Comparison of ENCODE assay signal across 11 cellular contexts in the genomic region with DNA sequence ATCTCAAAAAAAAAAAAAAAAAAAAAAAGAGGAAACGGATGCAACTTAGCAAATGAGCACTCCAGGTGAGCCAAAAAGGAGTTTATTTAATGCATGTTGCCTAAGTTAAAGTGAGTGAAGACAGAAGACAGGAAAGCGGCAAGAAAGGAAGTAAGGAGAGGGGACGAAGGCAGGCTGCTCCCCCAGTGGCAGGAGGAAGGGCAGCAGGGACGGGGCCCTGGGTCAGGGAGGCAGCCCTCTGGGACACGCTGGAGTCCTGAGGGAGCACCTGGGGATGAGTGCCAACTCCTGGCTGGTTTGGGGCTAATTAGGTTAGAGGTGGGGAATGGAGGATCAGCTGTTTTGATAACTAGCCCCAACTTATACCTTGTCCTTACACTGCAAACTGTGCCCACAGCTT. TPM values are rescaled to one million over a fixed set of nuclear protein-coding genes. Genes with fewer than 3 reads are reported as not detected.
A peak's percentile ranks its signal among the peaks of the same experiment; 100 is the strongest.
DNase-seq lines count a peak whose midpoint lies in the region; ATAC-seq and TF ChIP-seq lines count a peak whose summit lies in the region.
"Had no signal": no experiment of that assay in that cellular context is flagged by ENCODE, and none has a peak within 500 bp of the region (broad histone marks: within the 10 kb centered on the region; RNA-seq: fewer than 3 reads in every experiment).

No MANE protein-coding gene starts in this region.

- 0 out of 2 replicates have a peak, but pooled peaks cover 3% of the 10 kb centered on the region for H3F3A ChIP-seq in Loucy (ENCODE audit: low read depth)

- peaks cover 25% of the 10 kb centered on the region for H3K4me1 Mint-ChIP-seq in WTC11
- H3K4me1 Mint-ChIP-seq in naive thymus-derived CD4-positive, alpha-beta T cell = peaks cover 0 to 25% (median 0%) of the 10 kb centered on the region in 7 donors
- H3K4me1 Mint-ChIP-seq in activated CD8-positive, alpha-beta T cell treated with anti-CD3 and anti-CD28 coated beads, Interleukin-2, amount 10 ng/mL, durations not matched to agents 7 days and 5 days (ENCODE audit: low read depth) = peaks cover 18% of the 10 kb centered on the region

- H3K4me3 Mint-ChIP-seq in WTC11 = no peak overlapping the region
- no peak overlapping the region for H3K4me3 Mint-ChIP-seq in naive thymus-derived CD4-positive, alpha-beta T cell
- no peak overlapping the region for H3K4me3 Mint-ChIP-seq in activated CD8-positive, alpha-beta T cell treated with anti-CD3 and anti-CD28 coated beads, Interleukin-2, amount 10 ng/mL, durations not matched to agents 7 days and 5 days

- H4K20me1 ChIP-seq in Loucy (ENCODE audit: insufficient read depth, low read length, poor library complexity, severe bottlenecking) = no peaks in the 10 kb centered on the region

- no peaks in the 10 kb centered on the region for H3K36me3 ChIP-seq in Loucy (ENCODE audit: insufficient read depth, low read length)
- H3K36me3 ChIP-seq in naive thymus-derived CD4-positive, alpha-beta T cell (ENCODE audit: control insufficient read depth in 2 of 3, insufficient read depth in 3 of 3, low read length in 3 of 3) = no peaks in the 10 kb centered on the region
- no peaks in the 10 kb centered on the region for H3K36me3 ChIP-seq in vagina
- H3K36me3 ChIP-seq: thoracic aorta had no signal

- H3K79me2 ChIP-seq in Loucy (ENCODE audit: insufficient read depth, low read length) = no peaks in the 10 kb centered on the region

- peak overlapping the region; percentile 1 for H3K4me2 ChIP-seq in Loucy (ENCODE audit: low read depth, low read length, poor library complexity, severe bottlenecking)

- H3K4me1 ChIP-seq in Loucy (ENCODE audit: insufficient read depth, low read length, poor library complexity, severe bottlenecking) = peaks cover 11% of the 10 kb centered on the region
- H3K4me1 ChIP-seq in naive thymus-derived CD4-positive, alpha-beta T cell (ENCODE audit: control insufficient read depth in 2 of 2, insufficient read depth in 2 of 2, low read length in 2 of 2) = no peaks in the 10 kb centered on the region
- H3K4me1 ChIP-seq in vagina = no peaks in the 10 kb centered on the region

- H3K9me3 Mint-ChIP-seq in WTC11 = no peaks in the 10 kb centered on the region
- H3K9me3 Mint-ChIP-seq in naive thymus-derived CD4-positive, alpha-beta T cell = no peaks in the 10 kb centered on the region
- no peaks in the 10 kb centered on the region for H3K9me3 Mint-ChIP-seq in activated CD8-positive, alpha-beta T cell treated with anti-CD3 and anti-CD28 coated beads, Interleukin-2, amount 10 ng/mL, durations not matched to agents 7 days and 5 days (ENCODE audit: insufficient read depth)

- no peak overlapping the region for H3K4me3 ChIP-seq in GM12864 (ENCODE audit: low read depth, low read length)
- H3K4me3 ChIP-seq in Loucy (ENCODE audit: low read length, poor library complexity, severe bottlenecking) = no peak overlapping the region
- H3K4me3 ChIP-seq in naive thymus-derived CD4-positive, alpha-beta T cell (ENCODE audit: low read length) = no peak overlapping the region
- no peak overlapping the region for H3K4me3 ChIP-seq in vagina
- H3K4me3 ChIP-seq: thoracic aorta had no signal

- H3K9ac ChIP-seq in Loucy (ENCODE audit: low read depth, low read length, poor library complexity, severe bottlenecking) = no peak overlapping the region

- peaks cover 7% of the 10 kb centered on the region for H3K27me3 Mint-ChIP-seq in WTC11 (ENCODE audit: low read depth)
- H3K27me3 Mint-ChIP-seq in naive thymus-derived CD4-positive, alpha-beta T cell = peaks cover 0 to 3% (median 0%) of the 10 kb centered on the region in 5 donors
- no peaks in the 10 kb centered on the region for H3K27me3 Mint-ChIP-seq in activated CD8-positive, alpha-beta T cell treated with anti-CD3 and anti-CD28 coated beads, Interleukin-2, amount 10 ng/mL, durations not matched to agents 7 days and 5 days (ENCODE audit: low read depth)

- TF ChIP-seq POLR2A in vagina (IDR thresholded peaks at IDR 0.05) = no peak

- intact Hi-C loops in naive thymus-derived CD4-positive, alpha-beta T cell (cut with micrococcal nuclease) = loop anchor here in 1 of 2 donors (10.0 kb wide), 1 partner anchor 941 kb away; no protein-coding TSS in a partner anchor
- intact Hi-C loops in vagina (cut with DNase I) = no loop called here

- no peaks in the 10 kb centered on the region for H3K9me2 ChIP-seq in Loucy (replicated peaks; ENCODE audit: low read depth, low read length)

- peak; percentile 66 for ATAC-seq in WTC11
- ATAC-seq in naive thymus-derived CD4-positive, alpha-beta T cell = peak; percentile 32
- ATAC-seq in activated CD8-positive, alpha-beta T cell treated with anti-CD3 and anti-CD28 coated beads, Interleukin-2, amount 10 ng/mL, durations not matched to agents 7 days and 5 days = no peak
- no peak for ATAC-seq in HG02798 (IDR thresholded peaks at IDR 0.05; ENCODE audit: poor library complexity, unreplicated experiment)
- no peak for ATAC-seq in HG03045 (IDR thresholded peaks at IDR 0.05; ENCODE audit: unreplicated experiment)

- TF ChIP-seq CTCF in GM12864 (IDR thresholded peaks at IDR 0.05; ENCODE audit: low read depth, low read length, missing control alignments) (peak; percentile 54), Loucy (conservative IDR thresholded peaks at IDR 0.05; ENCODE audit: low read length) (peak; percentile 49), WTC11 (IDR thresholded peaks at IDR 0.05) (no peak), vagina (IDR thresholded peaks at IDR 0.05) (no peak)

- peak overlapping the region; percentile 98 for H2AFZ ChIP-seq in Loucy (ENCODE audit: low read length)

- CTCF ChIA-PET in WTC11 (lab: Charles Lee) = interaction anchor here (0.7 to 2.1 kb wide), 5 partner anchors 10 to 903 kb away, joined by 3 to 6 read pairs (median 4); partner anchors contain the start of gene SPTLC2
- CTCF ChIA-PET in naive thymus-derived CD4-positive, alpha-beta T cell (lab: Charles Lee) = interaction anchor here (0.9 kb wide), 1 partner anchor 11 kb away, joined by 4 read pairs; no protein-coding TSS in a partner anchor
- CTCF ChIA-PET in activated CD8-positive, alpha-beta T cell treated with anti-CD3 and anti-CD28 coated beads, Interleukin-2, amount 10 ng/mL, durations not matched to agents 7 days and 5 days (lab: Charles Lee) = interaction anchor here (1.0 to 2.4 kb wide), 3 partner anchors 47 to 913 kb away, joined by 3 to 6 read pairs (median 4); no protein-coding TSS in a partner anchor

- H3K9me3 ChIP-seq in Loucy (ENCODE audit: insufficient read depth, low read depth, low read length) = no peaks in the 10 kb centered on the region
- H3K9me3 ChIP-seq in naive thymus-derived CD4-positive, alpha-beta T cell (ENCODE audit: control insufficient read depth in 2 of 3, low read length in 3 of 3) = no peaks in the 10 kb centered on the region
- H3K9me3 ChIP-seq in vagina = no peaks in the 10 kb centered on the region
- H3K9me3 ChIP-seq: thoracic aorta had no signal

- no peaks in the 10 kb centered on the region for H3K27me3 ChIP-seq in Loucy (ENCODE audit: insufficient read depth, low read length, poor library complexity, severe bottlenecking)
- H3K27me3 ChIP-seq in naive thymus-derived CD4-positive, alpha-beta T cell (ENCODE audit: control insufficient read depth in 2 of 2, insufficient read depth in 2 of 2, low read length in 2 of 2) = no peaks in the 10 kb centered on the region
- H3K27me3 ChIP-seq in vagina = no peaks in the 10 kb centered on the region

- no peak overlapping the region for H3K27ac Mint-ChIP-seq in WTC11
- H3K27ac Mint-ChIP-seq in naive thymus-derived CD4-positive, alpha-beta T cell = peak overlapping the region in 1 of 9 donors; percentile 36
- no peak overlapping the region for H3K27ac Mint-ChIP-seq in activated CD8-positive, alpha-beta T cell treated with anti-CD3 and anti-CD28 coated beads, Interleukin-2, amount 10 ng/mL, durations not matched to agents 7 days and 5 days

- H3K27ac ChIP-seq in naive thymus-derived CD4-positive, alpha-beta T cell (ENCODE audit: low read depth, low read length) = no peak overlapping the region
- H3K27ac ChIP-seq in vagina = no peak overlapping the region
- H3K27ac ChIP-seq: thoracic aorta had no signal

- DNase-seq in GM12864 (ENCODE audit: low read depth) (no peak), WTC11 (ENCODE audit: low spot score) (peak; percentile 58), vagina (ENCODE audit: extremely low spot score in 2 of 2) (no peak)
- no peak for DNase-seq in naive thymus-derived CD4-positive, alpha-beta T cell
- DNase-seq in activated CD8-positive, alpha-beta T cell treated with anti-CD3 and anti-CD28 coated beads, Interleukin-2, amount 10 ng/mL, durations not matched to agents 7 days and 5 days = no peak
- DNase-seq: cerebellar nuclear complex; stimulated activated CD4-positive, alpha-beta T cell treated with anti-CD3 and anti-CD28 coated beads, Interleukin-1b, Interleukin-23, amount 100 ng/mL, for 48 hours had no signal

- POLR2A ChIA-PET in WTC11 (lab: Charles Lee) = interaction anchor here (0.7 kb wide), 2 partner anchors 75 to 326 kb away, joined by 3 to 5 read pairs; no protein-coding TSS in a partner anchor
- POLR2A ChIA-PET in naive thymus-derived CD4-positive, alpha-beta T cell (lab: Charles Lee) = no interaction called here
- POLR2A ChIA-PET in activated CD8-positive, alpha-beta T cell treated with anti-CD3 and anti-CD28 coated beads, Interleukin-2, amount 10 ng/mL, durations not matched to agents 7 days and 5 days (lab: Charles Lee) = interaction anchor here (0.6 kb wide), 1 partner anchor 13 kb away, joined by 3 read pairs; no protein-coding TSS in a partner anchor

- no peaks in the 10 kb centered on the region for H3K36me3 Mint-ChIP-seq in WTC11
- H3K36me3 Mint-ChIP-seq in naive thymus-derived CD4-positive, alpha-beta T cell = no peaks in the 10 kb centered on the region
- H3K36me3 Mint-ChIP-seq in activated CD8-positive, alpha-beta T cell treated with anti-CD3 and anti-CD28 coated beads, Interleukin-2, amount 10 ng/mL, durations not matched to agents 7 days and 5 days (ENCODE audit: low read depth) = no peaks in the 10 kb centered on the region

RNA-seq across cellular contexts. Expression of gene SPTLC2, which starts 37.0 kb away (rescaled TPM):
- total RNA-seq in WTC11 (2021) = 38.2 to 40.1 TPM (median 39.6 TPM) in 3 replicates
- total RNA-seq in naive thymus-derived CD4-positive, alpha-beta T cell = 10 to 100 TPM; 19.0 to 58.1 (median 25.7) TPM
- polyA plus RNA-seq in naive thymus-derived CD4-positive, alpha-beta T cell = 10 to 100 TPM; 11.6 to 12.7 TPM
- 10 to 100 TPM; 76.5 to 80.4 TPM for total RNA-seq in activated CD8-positive, alpha-beta T cell treated with anti-CD3 and anti-CD28 coated beads, Interleukin-2, amount 10 ng/mL, durations not matched to agents 7 days and 5 days
- 23.1 TPM for total RNA-seq in vagina

RNA-seq across cellular contexts. Expression of gene ALKBH1, which starts 54.4 kb away (rescaled TPM):
- total RNA-seq in WTC11 (2021) = 14.5 to 18.8 TPM (median 17.8 TPM) in 3 replicates
- total RNA-seq in naive thymus-derived CD4-positive, alpha-beta T cell = 10 to 100 TPM; 10.2 to 20.3 (median 14.1) TPM
- 10 to 100 TPM in 1 of 2 donors, 1 to 10 TPM in 1; 7.6 to 10.7 TPM for polyA plus RNA-seq in naive thymus-derived CD4-positive, alpha-beta T cell
- 10 to 100 TPM; 12.9 to 14.8 TPM for total RNA-seq in activated CD8-positive, alpha-beta T cell treated with anti-CD3 and anti-CD28 coated beads, Interleukin-2, amount 10 ng/mL, durations not matched to agents 7 days and 5 days
- 8.3 TPM for total RNA-seq in vagina

RNA-seq across cellular contexts. Expression of gene SLIRP, which starts 54.4 kb away (rescaled TPM):
- total RNA-seq in WTC11 (2021) (317 to 377 TPM (median 325 TPM) in 3 replicates), vagina (90.1 TPM)
- 10 to 100 TPM; 35.9 to 66.6 (median 45.5) TPM for total RNA-seq in naive thymus-derived CD4-positive, alpha-beta T cell
- 100 to 1,000 TPM; 232 to 282 TPM for polyA plus RNA-seq in naive thymus-derived CD4-positive, alpha-beta T cell
- total RNA-seq in activated CD8-positive, alpha-beta T cell treated with anti-CD3 and anti-CD28 coated beads, Interleukin-2, amount 10 ng/mL, durations not matched to agents 7 days and 5 days = 100 to 1,000 TPM in 1 of 2 experiments, 10 to 100 TPM in 1; 92.1 to 101 TPM

Comparison
In these comparisons a context has a peak if more than half of its experiments do, and no peak if none do; other contexts are left out.
1. CTCF ChIP-seq: peak in GM12864 (single experiment) and Loucy (single experiment); none in WTC11 (single experiment) and vagina (0 of 3).
2. ATAC-seq: peak in WTC11 (single experiment) and naive thymus-derived CD4-positive, alpha-beta T cell (single experiment); none in activated CD8-positive, alpha-beta T cell treated with anti-CD3 and anti-CD28 coated beads, Interleukin-2, amount 10 ng/mL, durations not matched to agents 7 days and 5 days (single experiment), HG02798 (single experiment) and HG03045 (single experiment).